ENCODE assay signal across 3 cellular contexts in the genomic region with DNA sequence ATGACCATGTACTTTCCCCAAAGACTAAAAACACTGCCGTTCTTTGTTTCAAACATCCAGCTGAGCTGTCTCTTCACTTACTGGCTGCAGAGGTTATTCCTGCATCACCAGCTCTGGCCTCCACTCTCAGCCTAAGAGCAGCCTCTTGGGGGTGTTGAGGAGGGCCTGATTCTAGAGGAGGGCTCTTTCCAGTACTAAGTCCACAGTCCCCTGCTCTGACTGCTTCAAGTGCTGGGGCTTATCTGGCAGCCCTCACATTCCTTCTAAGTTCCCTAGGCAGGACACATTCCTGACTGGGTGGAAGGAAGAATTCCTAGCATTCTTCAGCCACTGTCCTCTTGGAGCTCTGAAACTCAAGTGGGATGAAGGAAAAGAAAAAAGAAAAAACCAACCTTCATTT.
TF ChIP-seq lines count a peak whose summit lies in the region.

No MANE protein-coding gene starts in this region.

TF ChIP-seq in A549, 52 proteins besides CTCF, POLR2A, EP300 and RAD21:
- peak; percentile 58; the same call in 1 of the 2 replicates for TF ChIP-seq GATA3 (IDR thresholded peaks at IDR 0.05; ENCODE audit: borderline replicate concordance)
- TF ChIP-seq, protein P1, sequence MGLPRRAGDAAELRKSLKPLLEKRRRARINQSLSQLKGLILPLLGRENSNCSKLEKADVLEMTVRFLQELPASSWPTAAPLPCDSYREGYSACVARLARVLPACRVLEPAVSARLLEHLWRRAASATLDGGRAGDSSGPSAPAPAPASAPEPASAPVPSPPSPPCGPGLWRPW (IDR thresholded peaks at IDR 0.05): no peak
- TF ChIP-seq, protein P2, sequence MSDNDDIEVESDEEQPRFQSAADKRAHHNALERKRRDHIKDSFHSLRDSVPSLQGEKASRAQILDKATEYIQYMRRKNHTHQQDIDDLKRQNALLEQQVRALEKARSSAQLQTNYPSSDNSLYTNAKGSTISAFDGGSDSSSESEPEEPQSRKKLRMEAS (IDR thresholded peaks at IDR 0.05): 0 out of 2 replicates have a peak, but pooled peaks have one; percentile 17

TF ChIP-seq in H1, 55 proteins besides CTCF, POLR2A, EP300 and RAD21:
- peak; percentile 42 for TF ChIP-seq ASH2L (IDR thresholded peaks at IDR 0.05; ENCODE audit: low read length)
- TF ChIP-seq ZNF274 (IDR thresholded peaks at IDR 0.05; ENCODE audit: borderline replicate concordance, extremely low read depth, low read length): no peak
- TF ChIP-seq BACH1 (IDR thresholded peaks at IDR 0.05; ENCODE audit: low read length): peak; percentile 51; the same call in 1 of the 2 replicates
- TF ChIP-seq, protein P3, sequence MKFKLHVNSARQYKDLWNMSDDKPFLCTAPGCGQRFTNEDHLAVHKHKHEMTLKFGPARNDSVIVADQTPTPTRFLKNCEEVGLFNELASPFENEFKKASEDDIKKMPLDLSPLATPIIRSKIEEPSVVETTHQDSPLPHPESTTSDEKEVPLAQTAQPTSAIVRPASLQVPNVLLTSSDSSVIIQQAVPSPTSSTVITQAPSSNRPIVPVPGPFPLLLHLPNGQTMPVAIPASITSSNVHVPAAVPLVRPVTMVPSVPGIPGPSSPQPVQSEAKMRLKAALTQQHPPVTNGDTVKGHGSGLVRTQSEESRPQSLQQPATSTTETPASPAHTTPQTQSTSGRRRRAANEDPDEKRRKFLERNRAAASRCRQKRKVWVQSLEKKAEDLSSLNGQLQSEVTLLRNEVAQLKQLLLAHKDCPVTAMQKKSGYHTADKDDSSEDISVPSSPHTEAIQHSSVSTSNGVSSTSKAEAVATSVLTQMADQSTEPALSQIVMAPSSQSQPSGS (IDR thresholded peaks at IDR 0.05; ENCODE audit: low read length): peak; percentile 76; the same call in 1 of the 2 replicates
- TF ChIP-seq TEAD4 (IDR thresholded peaks at IDR 0.05; ENCODE audit: low read depth, low read length): peak; percentile 99
- peak in 1 of 2 experiments; percentile 75; a peak in 1 of 4 replicates for TF ChIP-seq HDAC2 (IDR thresholded peaks at IDR 0.05; ENCODE audit: borderline replicate concordance in 1 of 2, low read depth in 2 of 2, low read length in 2 of 2)

TF ChIP-seq in liver, 16 proteins besides CTCF, POLR2A, EP300 and RAD21:
- TF ChIP-seq YY1 (IDR thresholded peaks at IDR 0.05) (no peak), NR2F2 (IDR thresholded peaks at IDR 0.05) (peak; percentile 51), SP1 (IDR thresholded peaks at IDR 0.05) (peak; percentile 28), EGR1 (IDR thresholded peaks at IDR 0.05; ENCODE audit: low read depth in 2 of 2) (no peak), JUND (IDR thresholded peaks at IDR 0.05) (no peak), FOXA1 (IDR thresholded peaks at IDR 0.05) (no peak)
- TF ChIP-seq, protein P4, sequence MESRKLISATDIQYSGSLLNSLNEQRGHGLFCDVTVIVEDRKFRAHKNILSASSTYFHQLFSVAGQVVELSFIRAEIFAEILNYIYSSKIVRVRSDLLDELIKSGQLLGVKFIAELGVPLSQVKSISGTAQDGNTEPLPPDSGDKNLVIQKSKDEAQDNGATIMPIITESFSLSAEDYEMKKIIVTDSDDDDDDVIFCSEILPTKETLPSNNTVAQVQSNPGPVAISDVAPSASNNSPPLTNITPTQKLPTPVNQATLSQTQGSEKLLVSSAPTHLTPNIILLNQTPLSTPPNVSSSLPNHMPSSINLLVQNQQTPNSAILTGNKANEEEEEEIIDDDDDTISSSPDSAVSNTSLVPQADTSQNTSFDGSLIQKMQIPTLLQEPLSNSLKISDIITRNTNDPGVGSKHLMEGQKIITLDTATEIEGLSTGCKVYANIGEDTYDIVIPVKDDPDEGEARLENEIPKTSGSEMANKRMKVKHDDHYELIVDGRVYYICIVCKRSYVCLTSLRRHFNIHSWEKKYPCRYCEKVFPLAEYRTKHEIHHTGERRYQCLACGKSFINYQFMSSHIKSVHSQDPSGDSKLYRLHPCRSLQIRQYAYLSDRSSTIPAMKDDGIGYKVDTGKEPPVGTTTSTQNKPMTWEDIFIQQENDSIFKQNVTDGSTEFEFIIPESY (IDR thresholded peaks at IDR 0.05): no peak
